Comparison of ENCODE assay signal across 2 cellular contexts in the genomic region with DNA sequence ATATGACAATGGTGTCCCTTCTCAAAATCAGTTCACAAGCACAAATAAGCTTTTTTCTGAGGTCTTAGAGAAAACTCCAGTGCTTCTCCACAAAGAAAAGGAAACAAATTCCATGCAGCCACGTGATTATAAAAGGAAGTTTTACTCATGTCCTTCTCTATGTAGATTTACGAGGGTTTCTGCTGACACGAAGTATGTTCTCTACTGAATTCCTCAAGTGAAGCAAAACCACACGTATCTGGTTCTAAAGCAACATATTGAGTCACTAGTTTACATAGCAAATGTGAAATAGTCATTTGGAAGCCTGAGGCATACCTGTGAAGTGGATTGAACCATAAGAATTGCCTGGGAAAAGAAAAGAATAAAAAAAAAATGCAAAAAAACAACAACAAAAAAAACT.
TF ChIP-seq lines count a peak whose summit lies in the region.

No MANE protein-coding gene starts in this region.

TF ChIP-seq in HCT116, 20 proteins besides CTCF, POLR2A, EP300 and RAD21:
- no peak for TF ChIP-seq ELF1 (IDR thresholded peaks at IDR 0.05; ENCODE audit: borderline replicate concordance, low read depth)
- no peak for TF ChIP-seq SRF (IDR thresholded peaks at IDR 0.05; ENCODE audit: low read depth)

TF ChIP-seq in GM12878, 131 proteins besides CTCF, POLR2A, EP300 and RAD21 (continued from another document):
- no peak for TF ChIP-seq E2F4 (IDR thresholded peaks at IDR 0.05; ENCODE audit: low read depth, low read length)
